In genomic region chr7:22943997-22944396, GRCh38 we compare ENCODE assay signal across 16 cellular contexts.
DNase-seq lines count a peak whose midpoint lies in the region; ATAC-seq and TF ChIP-seq lines count a peak whose summit lies in the region.
"Had no signal": no experiment of that assay in that cellular context is flagged by ENCODE, and none has a peak within 500 bp of the region (broad histone marks: within the 10 kb centered on the region; RNA-seq: fewer than 3 reads in every experiment).

No MANE protein-coding gene starts in this region.

- H3K9me3 ChIP-seq in SK-N-SH: no peaks in the 10 kb centered on the region
- H3K9me3 ChIP-seq in psoas muscle: no peaks in the 10 kb centered on the region

- DNase-seq in Daoy (ENCODE audit: low read depth) (peak; percentile 43), SK-N-SH (no peak), fibroblast of villous mesenchyme (ENCODE audit: low read depth) (peak; percentile 84), psoas muscle (no peak), NCI-H524 treated with DMSO at 0.1 percent for 48 hours (lab: John Stamatoyannopoulos, UW) (no peak), HEK293T (ENCODE audit: extremely low spot score) (no peak), NCI-H2081 (lab: John Stamatoyannopoulos, UW) (no peak)
- DNase-seq: activated gamma-delta T cell treated with Interleukin-2 at 50 U/mL for 16 hours; NCI-H1436 treated with DMSO at 0.1 percent for 48 hours; NCI-H69; retina; stimulated activated naive CD4-positive, alpha-beta T cell treated with Interleukin-2 at 50 U/mL for 16 hours; T1000 had no signal

- no peak overlapping the region for H3K4me3 ChIP-seq in SK-N-SH (ENCODE audit: low read depth in 2 of 2, low read length in 1 of 2)
- H3K4me3 ChIP-seq in fibroblast of villous mesenchyme (ENCODE audit: low read depth, low read length): no peak overlapping the region
- no peak overlapping the region for H3K4me3 ChIP-seq in psoas muscle

- intact Hi-C loops in psoas muscle (cut with DNase I): no loop called here

- POLR2A ChIA-PET in SK-N-SH (lab: Yijun Ruan, JAX) (no interaction called here), HEK293T (lab: Yijun Ruan, JAX) (interaction anchor here (1.1 kb wide), 1 partner anchor 355 kb away, joined by 3 read pairs; the partner anchor contains the start of gene MALSU1)

- CTCF ChIA-PET in SK-N-SH (lab: Yijun Ruan, JAX): interaction anchor here (0.9 to 1.0 kb wide), 2 partner anchors 69 to 110 kb away, joined by 3 read pairs; no protein-coding TSS in a partner anchor
- CTCF ChIA-PET in HEK293T (lab: Yijun Ruan, JAX): no interaction called here

- TF ChIP-seq CTCF in SK-N-SH (IDR thresholded peaks at IDR 0.05) (no peak), fibroblast of villous mesenchyme (IDR thresholded peaks at IDR 0.05; ENCODE audit: insufficient read depth, low read depth, low read length) (no peak), psoas muscle (IDR thresholded peaks at IDR 0.05) (no peak)

- H3F3A ChIP-seq in SK-N-SH (replicated peaks; ENCODE audit: insufficient read depth): no peaks in the 10 kb centered on the region

- no peak overlapping the region for H3K4me2 ChIP-seq in SK-N-SH

- WGBS in SK-N-SH (ENCODE audit: low lambda C conversion rate): 10% methylated on average over 6 of the region's 6 CpGs
- 42 to 64% (median 53%) methylated on average over 6 of the region's 6 CpGs for WGBS in psoas muscle, 3 donors

- H3K27me3 ChIP-seq in SK-N-SH (ENCODE audit: insufficient read depth) (peaks cover 9% of the 10 kb centered on the region; the same call in 1 of the 2 replicates), psoas muscle (ENCODE audit: insufficient read depth in 3 of 3, low read length in 2 of 3) (no peaks in the 10 kb centered on the region)

- no peaks in the 10 kb centered on the region for H4K20me1 ChIP-seq in SK-N-SH (ENCODE audit: insufficient read depth)

- no peaks in the 10 kb centered on the region for H3K79me2 ChIP-seq in SK-N-SH (ENCODE audit: insufficient read depth)

- TF ChIP-seq EP300 in SK-N-SH (IDR thresholded peaks at IDR 0.05; ENCODE audit: borderline replicate concordance in 1 of 2, low read depth in 1 of 2, low read length in 1 of 2): no peak

- H2AFZ ChIP-seq in SK-N-SH (ENCODE audit: low read depth): no peak overlapping the region

- no peak for TF ChIP-seq RAD21 in SK-N-SH (IDR thresholded peaks at IDR 0.05; ENCODE audit: low read length)

- H3K4me1 ChIP-seq in SK-N-SH (ENCODE audit: control insufficient read depth in 1 of 2, insufficient read depth in 2 of 2, low read depth in 1 of 2, low read length in 1 of 2) (no peaks in the 10 kb centered on the region; a peak in 1 of 4 replicates), psoas muscle (peaks cover 4% of the 10 kb centered on the region)

- no peaks in the 10 kb centered on the region for H3K9me2 ChIP-seq in SK-N-SH

- ATAC-seq in psoas muscle: peak; percentile 61 to 83 (median 78)
- no peak for ATAC-seq in GM21367 (IDR thresholded peaks at IDR 0.05; ENCODE audit: unreplicated experiment)
- ATAC-seq: HCT116 had no signal

- H3K27ac ChIP-seq in SK-N-SH (ENCODE audit: low read depth in 2 of 2, low read length in 1 of 2) (no peak overlapping the region), psoas muscle (no peak overlapping the region)
- H3K27ac ChIP-seq: RWPE1 had no signal

- H3K36me3 ChIP-seq in SK-N-SH (replicated peaks in 1 of 2; ENCODE audit: control insufficient read depth in 1 of 2, insufficient read depth in 2 of 2, low read length in 1 of 2) (no peaks in the 10 kb centered on the region), psoas muscle (ENCODE audit: insufficient read depth in 1 of 2, low read depth in 1 of 2) (peaks cover 4 to 22% of the 10 kb centered on the region in 2 donors)

- no peak overlapping the region for H3K9ac ChIP-seq in SK-N-SH

TF ChIP-seq in SK-N-SH, 30 proteins besides CTCF, POLR2A, EP300 and RAD21:
- peak; percentile 94 for TF ChIP-seq REST (IDR thresholded peaks at IDR 0.05; ENCODE audit: low read depth, low read length)
- no peak for TF ChIP-seq EZH2phosphoT487 (IDR thresholded peaks at IDR 0.05; ENCODE audit: borderline replicate concordance, low read depth)

TF ChIP-seq in HEK293T, 16 proteins besides CTCF, POLR2A, EP300 and RAD21:
- no peak for TF ChIP-seq ARNT (IDR thresholded peaks at IDR 0.05)
- TF ChIP-seq HDGF (IDR thresholded peaks at IDR 0.05; ENCODE audit: borderline replicate concordance): no peak
- no peak for TF ChIP-seq CTBP1 (IDR thresholded peaks at IDR 0.05; ENCODE audit: borderline replicate concordance)
- no peak for TF ChIP-seq FOXM1 (IDR thresholded peaks at IDR 0.05; ENCODE audit: borderline replicate concordance)
- TF ChIP-seq LEF1 (IDR thresholded peaks at IDR 0.05; ENCODE audit: borderline replicate concordance): no peak
- no peak for TF ChIP-seq SP1 (IDR thresholded peaks at IDR 0.05)
- no peak for TF ChIP-seq ZNF384 (IDR thresholded peaks at IDR 0.05)
- no peak for TF ChIP-seq BHLHE40 (IDR thresholded peaks at IDR 0.05; ENCODE audit: borderline replicate concordance)
- TF ChIP-seq L3MBTL2 (conservative IDR thresholded peaks at IDR 0.05): no peak
- no peak for TF ChIP-seq TARDBP (IDR thresholded peaks at IDR 0.05)
- no peak for TF ChIP-seq FOXA1 (IDR thresholded peaks at IDR 0.05)
- no peak for TF ChIP-seq ELF4 (IDR thresholded peaks at IDR 0.05)
- TF ChIP-seq NFRKB (IDR thresholded peaks at IDR 0.05): no peak
- TF ChIP-seq PKNOX1 (IDR thresholded peaks at IDR 0.05): no peak
- TF ChIP-seq FOXK2 (IDR thresholded peaks at IDR 0.05): no peak

Comparison
In these comparisons a context has a peak if more than half of its experiments do, and no peak if none do; other contexts are left out.
1. DNase-seq: peak in Daoy (single experiment) and fibroblast of villous mesenchyme (single experiment); none in SK-N-SH (single experiment), psoas muscle (0 of 2), NCI-H524 treated with DMSO at 0.1 percent for 48 hours (single experiment), HEK293T (single experiment) and NCI-H2081 (0 of 2).